8 cellular contexts compared by ENCODE assay signal in genomic region chr16:2009791-2010510, GRCh38. TPM values are rescaled to one million over a fixed set of nuclear protein-coding genes. Genes with fewer than 3 reads are reported as not detected.
DNase-seq lines count a peak whose midpoint lies in the region; ATAC-seq and TF ChIP-seq lines count a peak whose summit lies in the region.

ZNF598 (minus strand) TSS chr16:2009821.

- peak within 1 kb of the TSS; percentile 86 for H3K27ac ChIP-seq in 22Rv1
- peak within 1 kb of the TSS; percentile 80 to 96 for H3K27ac ChIP-seq in coronary artery

- peak within 1 kb of the TSS; percentile 85 for H3K4me3 ChIP-seq in coronary artery

- peak; percentile 43 for DNase-seq in NCI-H345 treated with DMSO at 0.1 percent for 48 hours (lab: John Stamatoyannopoulos, UW; ENCODE audit: unreplicated experiment)
- peak; percentile 73 to 77 for DNase-seq in activated CD4-positive, alpha-beta T cell treated with anti-CD3 and anti-CD28 coated beads for 4 hours
- no peak for DNase-seq in coronary artery (ENCODE audit: low spot score)
- peak; percentile 83 for DNase-seq in left lobe of liver (ENCODE audit: low spot score)
- DNase-seq in stimulated activated CD4-positive, alpha-beta T cell treated with anti-CD3 and anti-CD28 coated beads, Interleukin-1b, Interleukin-23, amount 100 ng/mL, for 48 hours, result peak; percentile 75

- ATAC-seq in GM18517 (IDR thresholded peaks at IDR 0.05; ENCODE audit: unreplicated experiment) (peak; percentile 53), HG03095 (IDR thresholded peaks at IDR 0.05; ENCODE audit: unreplicated experiment) (peak; percentile 72), left lobe of liver (peak; percentile 86)

- TF ChIP-seq CTCF in 22Rv1 (IDR thresholded peaks at IDR 0.05) (no peak), coronary artery (IDR thresholded peaks at IDR 0.05) (no peak)

RNA-seq across cellular contexts. Expression of gene ZNF598, which starts in this region (rescaled TPM):
- 29.9 TPM for total RNA-seq in left lobe of liver
